ENCODE assay signal across 1 cellular context in the genomic region with DNA sequence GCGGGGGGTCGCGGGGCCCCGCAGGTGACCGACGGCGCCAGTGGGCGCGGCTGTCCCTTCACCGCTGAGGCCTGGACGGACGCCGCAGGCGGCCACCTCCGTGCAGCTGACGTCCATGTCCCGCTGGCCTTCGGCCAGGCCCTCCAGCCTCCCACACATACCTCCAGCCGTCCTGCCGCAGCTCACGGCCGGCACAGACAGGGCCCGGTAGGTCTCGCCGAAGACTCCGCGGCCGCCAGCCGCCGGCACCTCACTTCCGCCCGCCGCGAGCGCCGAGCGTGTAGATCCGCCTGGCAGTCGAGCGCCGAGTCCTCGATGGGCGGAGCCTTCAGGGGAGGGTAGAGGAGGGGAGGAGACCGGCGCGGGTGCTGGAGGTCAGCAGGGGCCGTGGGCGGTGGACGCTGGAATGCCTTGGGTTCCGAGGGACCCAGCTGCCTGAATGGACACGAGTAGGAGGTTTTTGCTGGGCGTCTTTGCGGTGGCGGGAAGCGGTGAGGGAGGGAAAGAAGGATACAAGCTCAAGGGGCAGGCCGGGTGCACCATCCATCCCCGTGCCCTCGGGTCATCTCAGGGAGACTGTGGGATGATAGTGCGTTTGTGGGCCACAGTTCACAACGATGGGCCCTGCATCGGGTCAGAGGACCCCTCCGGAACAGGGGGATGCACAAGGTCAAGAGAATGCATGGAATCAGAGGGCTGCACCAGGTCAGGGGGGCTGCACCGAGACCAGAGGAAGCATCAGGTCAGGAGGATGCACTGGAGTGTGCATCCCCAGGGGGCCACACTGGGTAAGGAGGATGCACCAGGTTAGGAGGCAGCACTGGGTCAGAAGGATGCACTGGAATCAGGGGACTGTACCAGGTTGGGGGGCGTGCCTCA.
A peak's percentile ranks its signal among the peaks of the same experiment; 100 is the strongest.
TF ChIP-seq lines count a peak whose summit lies in the region.

A gene with protein sequence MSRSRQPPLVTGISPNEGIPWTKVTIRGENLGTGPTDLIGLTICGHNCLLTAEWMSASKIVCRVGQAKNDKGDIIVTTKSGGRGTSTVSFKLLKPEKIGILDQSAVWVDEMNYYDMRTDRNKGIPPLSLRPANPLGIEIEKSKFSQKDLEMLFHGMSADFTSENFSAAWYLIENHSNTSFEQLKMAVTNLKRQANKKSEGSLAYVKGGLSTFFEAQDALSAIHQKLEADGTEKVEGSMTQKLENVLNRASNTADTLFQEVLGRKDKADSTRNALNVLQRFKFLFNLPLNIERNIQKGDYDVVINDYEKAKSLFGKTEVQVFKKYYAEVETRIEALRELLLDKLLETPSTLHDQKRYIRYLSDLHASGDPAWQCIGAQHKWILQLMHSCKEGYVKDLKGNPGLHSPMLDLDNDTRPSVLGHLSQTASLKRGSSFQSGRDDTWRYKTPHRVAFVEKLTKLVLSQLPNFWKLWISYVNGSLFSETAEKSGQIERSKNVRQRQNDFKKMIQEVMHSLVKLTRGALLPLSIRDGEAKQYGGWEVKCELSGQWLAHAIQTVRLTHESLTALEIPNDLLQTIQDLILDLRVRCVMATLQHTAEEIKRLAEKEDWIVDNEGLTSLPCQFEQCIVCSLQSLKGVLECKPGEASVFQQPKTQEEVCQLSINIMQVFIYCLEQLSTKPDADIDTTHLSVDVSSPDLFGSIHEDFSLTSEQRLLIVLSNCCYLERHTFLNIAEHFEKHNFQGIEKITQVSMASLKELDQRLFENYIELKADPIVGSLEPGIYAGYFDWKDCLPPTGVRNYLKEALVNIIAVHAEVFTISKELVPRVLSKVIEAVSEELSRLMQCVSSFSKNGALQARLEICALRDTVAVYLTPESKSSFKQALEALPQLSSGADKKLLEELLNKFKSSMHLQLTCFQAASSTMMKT (minus strand): TSS at position 282 of the 879 bp plus-strand sequence. CDS start 55,321 bp downstream, outside the sequence.

TF ChIP-seq in HepG2, 621 proteins besides CTCF, POLR2A, EP300 and RAD21 (continued from another document and continues in another):
- TF ChIP-seq, protein P1, sequence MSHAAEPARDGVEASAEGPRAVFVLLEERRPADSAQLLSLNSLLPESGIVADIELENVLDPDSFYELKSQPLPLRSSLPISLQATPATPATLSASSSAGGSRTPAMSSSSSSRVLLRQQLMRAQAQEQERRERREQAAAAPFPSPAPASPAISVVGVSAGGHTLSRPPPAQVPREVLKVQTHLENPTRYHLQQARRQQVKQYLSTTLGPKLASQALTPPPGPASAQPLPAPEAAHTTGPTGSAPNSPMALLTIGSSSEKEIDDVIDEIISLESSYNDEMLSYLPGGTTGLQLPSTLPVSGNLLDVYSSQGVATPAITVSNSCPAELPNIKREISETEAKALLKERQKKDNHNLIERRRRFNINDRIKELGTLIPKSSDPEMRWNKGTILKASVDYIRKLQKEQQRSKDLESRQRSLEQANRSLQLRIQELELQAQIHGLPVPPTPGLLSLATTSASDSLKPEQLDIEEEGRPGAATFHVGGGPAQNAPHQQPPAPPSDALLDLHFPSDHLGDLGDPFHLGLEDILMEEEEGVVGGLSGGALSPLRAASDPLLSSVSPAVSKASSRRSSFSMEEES (CRISPR knock-in tag; IDR thresholded peaks at IDR 0.05), result peak; percentile 72; the same call in 1 of the 2 replicates
- TF ChIP-seq ZNF619 (CRISPR knock-in tag; IDR thresholded peaks at IDR 0.05), result peak; percentile 30; the same call in 1 of the 2 replicates
- TF ChIP-seq, protein P2, sequence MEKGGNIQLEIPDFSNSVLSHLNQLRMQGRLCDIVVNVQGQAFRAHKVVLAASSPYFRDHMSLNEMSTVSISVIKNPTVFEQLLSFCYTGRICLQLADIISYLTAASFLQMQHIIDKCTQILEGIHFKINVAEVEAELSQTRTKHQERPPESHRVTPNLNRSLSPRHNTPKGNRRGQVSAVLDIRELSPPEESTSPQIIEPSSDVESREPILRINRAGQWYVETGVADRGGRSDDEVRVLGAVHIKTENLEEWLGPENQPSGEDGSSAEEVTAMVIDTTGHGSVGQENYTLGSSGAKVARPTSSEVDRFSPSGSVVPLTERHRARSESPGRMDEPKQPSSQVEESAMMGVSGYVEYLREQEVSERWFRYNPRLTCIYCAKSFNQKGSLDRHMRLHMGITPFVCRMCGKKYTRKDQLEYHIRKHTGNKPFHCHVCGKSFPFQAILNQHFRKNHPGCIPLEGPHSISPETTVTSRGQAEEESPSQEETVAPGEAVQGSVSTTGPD (CRISPR knock-in tag; IDR thresholded peaks at IDR 0.05), result no peak
- TF ChIP-seq, protein P3, sequence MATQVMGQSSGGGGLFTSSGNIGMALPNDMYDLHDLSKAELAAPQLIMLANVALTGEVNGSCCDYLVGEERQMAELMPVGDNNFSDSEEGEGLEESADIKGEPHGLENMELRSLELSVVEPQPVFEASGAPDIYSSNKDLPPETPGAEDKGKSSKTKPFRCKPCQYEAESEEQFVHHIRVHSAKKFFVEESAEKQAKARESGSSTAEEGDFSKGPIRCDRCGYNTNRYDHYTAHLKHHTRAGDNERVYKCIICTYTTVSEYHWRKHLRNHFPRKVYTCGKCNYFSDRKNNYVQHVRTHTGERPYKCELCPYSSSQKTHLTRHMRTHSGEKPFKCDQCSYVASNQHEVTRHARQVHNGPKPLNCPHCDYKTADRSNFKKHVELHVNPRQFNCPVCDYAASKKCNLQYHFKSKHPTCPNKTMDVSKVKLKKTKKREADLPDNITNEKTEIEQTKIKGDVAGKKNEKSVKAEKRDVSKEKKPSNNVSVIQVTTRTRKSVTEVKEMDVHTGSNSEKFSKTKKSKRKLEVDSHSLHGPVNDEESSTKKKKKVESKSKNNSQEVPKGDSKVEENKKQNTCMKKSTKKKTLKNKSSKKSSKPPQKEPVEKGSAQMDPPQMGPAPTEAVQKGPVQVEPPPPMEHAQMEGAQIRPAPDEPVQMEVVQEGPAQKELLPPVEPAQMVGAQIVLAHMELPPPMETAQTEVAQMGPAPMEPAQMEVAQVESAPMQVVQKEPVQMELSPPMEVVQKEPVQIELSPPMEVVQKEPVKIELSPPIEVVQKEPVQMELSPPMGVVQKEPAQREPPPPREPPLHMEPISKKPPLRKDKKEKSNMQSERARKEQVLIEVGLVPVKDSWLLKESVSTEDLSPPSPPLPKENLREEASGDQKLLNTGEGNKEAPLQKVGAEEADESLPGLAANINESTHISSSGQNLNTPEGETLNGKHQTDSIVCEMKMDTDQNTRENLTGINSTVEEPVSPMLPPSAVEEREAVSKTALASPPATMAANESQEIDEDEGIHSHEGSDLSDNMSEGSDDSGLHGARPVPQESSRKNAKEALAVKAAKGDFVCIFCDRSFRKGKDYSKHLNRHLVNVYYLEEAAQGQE (IDR thresholded peaks at IDR 0.05; ENCODE audit: borderline replicate concordance in 1 of 2, low read depth in 1 of 2, low read length in 2 of 2), result no peak; a peak in 1 of 4 replicates
- TF ChIP-seq, protein P4, sequence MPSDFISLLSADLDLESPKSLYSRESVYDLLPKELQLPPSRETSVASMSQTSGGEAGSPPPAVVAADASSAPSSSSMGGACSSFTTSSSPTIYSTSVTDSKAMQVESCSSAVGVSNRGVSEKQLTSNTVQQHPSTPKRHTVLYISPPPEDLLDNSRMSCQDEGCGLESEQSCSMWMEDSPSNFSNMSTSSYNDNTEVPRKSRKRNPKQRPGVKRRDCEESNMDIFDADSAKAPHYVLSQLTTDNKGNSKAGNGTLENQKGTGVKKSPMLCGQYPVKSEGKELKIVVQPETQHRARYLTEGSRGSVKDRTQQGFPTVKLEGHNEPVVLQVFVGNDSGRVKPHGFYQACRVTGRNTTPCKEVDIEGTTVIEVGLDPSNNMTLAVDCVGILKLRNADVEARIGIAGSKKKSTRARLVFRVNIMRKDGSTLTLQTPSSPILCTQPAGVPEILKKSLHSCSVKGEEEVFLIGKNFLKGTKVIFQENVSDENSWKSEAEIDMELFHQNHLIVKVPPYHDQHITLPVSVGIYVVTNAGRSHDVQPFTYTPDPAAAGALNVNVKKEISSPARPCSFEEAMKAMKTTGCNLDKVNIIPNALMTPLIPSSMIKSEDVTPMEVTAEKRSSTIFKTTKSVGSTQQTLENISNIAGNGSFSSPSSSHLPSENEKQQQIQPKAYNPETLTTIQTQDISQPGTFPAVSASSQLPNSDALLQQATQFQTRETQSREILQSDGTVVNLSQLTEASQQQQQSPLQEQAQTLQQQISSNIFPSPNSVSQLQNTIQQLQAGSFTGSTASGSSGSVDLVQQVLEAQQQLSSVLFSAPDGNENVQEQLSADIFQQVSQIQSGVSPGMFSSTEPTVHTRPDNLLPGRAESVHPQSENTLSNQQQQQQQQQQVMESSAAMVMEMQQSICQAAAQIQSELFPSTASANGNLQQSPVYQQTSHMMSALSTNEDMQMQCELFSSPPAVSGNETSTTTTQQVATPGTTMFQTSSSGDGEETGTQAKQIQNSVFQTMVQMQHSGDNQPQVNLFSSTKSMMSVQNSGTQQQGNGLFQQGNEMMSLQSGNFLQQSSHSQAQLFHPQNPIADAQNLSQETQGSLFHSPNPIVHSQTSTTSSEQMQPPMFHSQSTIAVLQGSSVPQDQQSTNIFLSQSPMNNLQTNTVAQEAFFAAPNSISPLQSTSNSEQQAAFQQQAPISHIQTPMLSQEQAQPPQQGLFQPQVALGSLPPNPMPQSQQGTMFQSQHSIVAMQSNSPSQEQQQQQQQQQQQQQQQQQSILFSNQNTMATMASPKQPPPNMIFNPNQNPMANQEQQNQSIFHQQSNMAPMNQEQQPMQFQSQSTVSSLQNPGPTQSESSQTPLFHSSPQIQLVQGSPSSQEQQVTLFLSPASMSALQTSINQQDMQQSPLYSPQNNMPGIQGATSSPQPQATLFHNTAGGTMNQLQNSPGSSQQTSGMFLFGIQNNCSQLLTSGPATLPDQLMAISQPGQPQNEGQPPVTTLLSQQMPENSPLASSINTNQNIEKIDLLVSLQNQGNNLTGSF (CRISPR knock-in tag; IDR thresholded peaks at IDR 0.05), result no peak
- TF ChIP-seq, protein P5, sequence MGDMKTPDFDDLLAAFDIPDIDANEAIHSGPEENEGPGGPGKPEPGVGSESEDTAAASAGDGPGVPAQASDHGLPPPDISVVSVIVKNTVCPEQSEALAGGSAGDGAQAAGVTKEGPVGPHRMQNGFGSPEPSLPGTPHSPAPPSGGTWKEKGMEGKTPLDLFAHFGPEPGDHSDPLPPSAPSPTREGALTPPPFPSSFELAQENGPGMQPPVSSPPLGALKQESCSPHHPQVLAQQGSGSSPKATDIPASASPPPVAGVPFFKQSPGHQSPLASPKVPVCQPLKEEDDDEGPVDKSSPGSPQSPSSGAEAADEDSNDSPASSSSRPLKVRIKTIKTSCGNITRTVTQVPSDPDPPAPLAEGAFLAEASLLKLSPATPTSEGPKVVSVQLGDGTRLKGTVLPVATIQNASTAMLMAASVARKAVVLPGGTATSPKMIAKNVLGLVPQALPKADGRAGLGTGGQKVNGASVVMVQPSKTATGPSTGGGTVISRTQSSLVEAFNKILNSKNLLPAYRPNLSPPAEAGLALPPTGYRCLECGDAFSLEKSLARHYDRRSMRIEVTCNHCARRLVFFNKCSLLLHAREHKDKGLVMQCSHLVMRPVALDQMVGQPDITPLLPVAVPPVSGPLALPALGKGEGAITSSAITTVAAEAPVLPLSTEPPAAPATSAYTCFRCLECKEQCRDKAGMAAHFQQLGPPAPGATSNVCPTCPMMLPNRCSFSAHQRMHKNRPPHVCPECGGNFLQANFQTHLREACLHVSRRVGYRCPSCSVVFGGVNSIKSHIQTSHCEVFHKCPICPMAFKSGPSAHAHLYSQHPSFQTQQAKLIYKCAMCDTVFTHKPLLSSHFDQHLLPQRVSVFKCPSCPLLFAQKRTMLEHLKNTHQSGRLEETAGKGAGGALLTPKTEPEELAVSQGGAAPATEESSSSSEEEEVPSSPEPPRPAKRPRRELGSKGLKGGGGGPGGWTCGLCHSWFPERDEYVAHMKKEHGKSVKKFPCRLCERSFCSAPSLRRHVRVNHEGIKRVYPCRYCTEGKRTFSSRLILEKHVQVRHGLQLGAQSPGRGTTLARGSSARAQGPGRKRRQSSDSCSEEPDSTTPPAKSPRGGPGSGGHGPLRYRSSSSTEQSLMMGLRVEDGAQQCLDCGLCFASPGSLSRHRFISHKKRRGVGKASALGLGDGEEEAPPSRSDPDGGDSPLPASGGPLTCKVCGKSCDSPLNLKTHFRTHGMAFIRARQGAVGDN (CRISPR knock-in tag; IDR thresholded peaks at IDR 0.05), result peak; percentile 90
- TF ChIP-seq, protein P6, sequence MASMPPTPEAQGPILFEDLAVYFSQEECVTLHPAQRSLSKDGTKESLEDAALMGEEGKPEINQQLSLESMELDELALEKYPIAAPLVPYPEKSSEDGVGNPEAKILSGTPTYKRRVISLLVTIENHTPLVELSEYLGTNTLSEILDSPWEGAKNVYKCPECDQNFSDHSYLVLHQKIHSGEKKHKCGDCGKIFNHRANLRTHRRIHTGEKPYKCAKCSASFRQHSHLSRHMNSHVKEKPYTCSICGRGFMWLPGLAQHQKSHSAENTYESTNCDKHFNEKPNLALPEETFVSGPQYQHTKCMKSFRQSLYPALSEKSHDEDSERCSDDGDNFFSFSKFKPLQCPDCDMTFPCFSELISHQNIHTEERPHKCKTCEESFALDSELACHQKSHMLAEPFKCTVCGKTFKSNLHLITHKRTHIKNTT (CRISPR knock-in tag; IDR thresholded peaks at IDR 0.05), result no peak
- TF ChIP-seq MEIS2 (CRISPR knock-in tag; IDR thresholded peaks at IDR 0.05), result peak; percentile 90
- no peak for TF ChIP-seq IKZF1 (IDR thresholded peaks at IDR 0.05)
- TF ChIP-seq, protein P7, sequence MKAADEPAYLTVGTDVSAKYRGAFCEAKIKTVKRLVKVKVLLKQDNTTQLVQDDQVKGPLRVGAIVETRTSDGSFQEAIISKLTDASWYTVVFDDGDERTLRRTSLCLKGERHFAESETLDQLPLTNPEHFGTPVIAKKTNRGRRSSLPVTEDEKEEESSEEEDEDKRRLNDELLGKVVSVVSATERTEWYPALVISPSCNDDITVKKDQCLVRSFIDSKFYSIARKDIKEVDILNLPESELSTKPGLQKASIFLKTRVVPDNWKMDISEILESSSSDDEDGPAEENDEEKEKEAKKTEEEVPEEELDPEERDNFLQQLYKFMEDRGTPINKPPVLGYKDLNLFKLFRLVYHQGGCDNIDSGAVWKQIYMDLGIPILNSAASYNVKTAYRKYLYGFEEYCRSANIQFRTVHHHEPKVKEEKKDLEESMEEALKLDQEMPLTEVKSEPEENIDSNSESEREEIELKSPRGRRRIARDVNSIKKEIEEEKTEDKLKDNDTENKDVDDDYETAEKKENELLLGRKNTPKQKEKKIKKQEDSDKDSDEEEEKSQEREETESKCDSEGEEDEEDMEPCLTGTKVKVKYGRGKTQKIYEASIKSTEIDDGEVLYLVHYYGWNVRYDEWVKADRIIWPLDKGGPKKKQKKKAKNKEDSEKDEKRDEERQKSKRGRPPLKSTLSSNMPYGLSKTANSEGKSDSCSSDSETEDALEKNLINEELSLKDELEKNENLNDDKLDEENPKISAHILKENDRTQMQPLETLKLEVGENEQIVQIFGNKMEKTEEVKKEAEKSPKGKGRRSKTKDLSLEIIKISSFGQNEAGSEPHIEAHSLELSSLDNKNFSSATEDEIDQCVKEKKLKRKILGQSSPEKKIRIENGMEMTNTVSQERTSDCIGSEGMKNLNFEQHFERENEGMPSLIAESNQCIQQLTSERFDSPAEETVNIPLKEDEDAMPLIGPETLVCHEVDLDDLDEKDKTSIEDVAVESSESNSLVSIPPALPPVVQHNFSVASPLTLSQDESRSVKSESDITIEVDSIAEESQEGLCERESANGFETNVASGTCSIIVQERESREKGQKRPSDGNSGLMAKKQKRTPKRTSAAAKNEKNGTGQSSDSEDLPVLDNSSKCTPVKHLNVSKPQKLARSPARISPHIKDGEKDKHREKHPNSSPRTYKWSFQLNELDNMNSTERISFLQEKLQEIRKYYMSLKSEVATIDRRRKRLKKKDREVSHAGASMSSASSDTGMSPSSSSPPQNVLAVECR (CRISPR knock-in tag; IDR thresholded peaks at IDR 0.05; ENCODE audit: borderline replicate concordance), result peak; percentile 98
- TF ChIP-seq ZNF768 (CRISPR knock-in tag; IDR thresholded peaks at IDR 0.05), result peak; percentile 86
- TF ChIP-seq ZNF234 (CRISPR knock-in tag; conservative IDR thresholded peaks at IDR 0.05), result 0 out of 2 replicates have a peak, but pooled peaks have one; percentile 79
- TF ChIP-seq KDM2A (CRISPR knock-in tag; IDR thresholded peaks at IDR 0.05; ENCODE audit: borderline replicate concordance, low read depth), result peak; percentile 100
- TF ChIP-seq TOE1 (CRISPR knock-in tag; IDR thresholded peaks at IDR 0.05), result no peak
- peak; percentile 57; the same call in 1 of the 2 replicates for TF ChIP-seq TBX3 (IDR thresholded peaks at IDR 0.05; ENCODE audit: borderline replicate concordance)
